In genomic region chr6:90739339-90739738, GRCh38 we compare ENCODE assay signal across 18 cellular contexts.
"Had no signal": no experiment of that assay in that cellular context is flagged by ENCODE, and none has a peak within 500 bp of the region (broad histone marks: within the 10 kb centered on the region; RNA-seq: fewer than 3 reads in every experiment).

No MANE protein-coding gene starts in this region.

- H3K4me1 ChIP-seq: left ventricle myocardium inferior, prostate gland, right atrium auricular region had no signal

- H3K4me3 ChIP-seq: left ventricle myocardium inferior, mucosa of descending colon, prostate gland, right atrium auricular region had no signal

- H3K36me3 Mint-ChIP-seq: activated naive CD4-positive, alpha-beta T cell treated with anti-CD3 and anti-CD28 coated beads, Interleukin-2, amount 50 U/mL, for 24 hours had no signal

- H3K9me3 Mint-ChIP-seq: activated naive CD4-positive, alpha-beta T cell treated with anti-CD3 and anti-CD28 coated beads, Interleukin-2, amount 50 U/mL, for 24 hours had no signal

- FAIRE-seq: astrocyte, bronchial epithelial cell had no signal

- H3K27ac Mint-ChIP-seq: activated naive CD4-positive, alpha-beta T cell treated with anti-CD3 and anti-CD28 coated beads, Interleukin-2, amount 50 U/mL, for 24 hours; naive B cell had no signal

- H3K27ac ChIP-seq: left ventricle myocardium inferior, prostate gland, right atrium auricular region, VCaP had no signal

- H3K36me3 ChIP-seq: left ventricle myocardium inferior, prostate gland, right atrium auricular region had no signal

- H3K27me3 ChIP-seq: right atrium auricular region had no signal

- H3K4me1 Mint-ChIP-seq: activated naive CD4-positive, alpha-beta T cell treated with anti-CD3 and anti-CD28 coated beads, Interleukin-2, amount 50 U/mL, for 24 hours; naive B cell had no signal

- ATAC-seq: mucosa of descending colon had no signal

- H3K4me3 Mint-ChIP-seq: activated naive CD4-positive, alpha-beta T cell treated with anti-CD3 and anti-CD28 coated beads, Interleukin-2, amount 50 U/mL, for 24 hours; naive B cell had no signal

- DNase-seq: activated CD4-positive, alpha-beta T cell treated with anti-CD3 and anti-CD28 coated beads for 1 hour; activated CD4-positive, alpha-beta T cell treated with anti-CD3 and anti-CD28 coated beads, Interleukin-2, amount 50 U/mL, for 48 hours; activated gamma-delta T cell; cerebellar nuclear complex; effector CD8-positive, alpha-beta T cell; left ventricle myocardium inferior; mucosa of descending colon; naive B cell; stimulated activated CD4-positive, alpha-beta T cell treated with anti-CD3 and anti-CD28 coated beads, Interleukin-12 subunit alpha, Interleukin-12 subunit beta, amount 100 ng/mL, for 4 hours; stimulated activated CD4-positive, alpha-beta T cell treated with anti-CD3 and anti-CD28 coated beads, Interleukin-1b, Interleukin-23, amount 100 ng/mL, for 48 hours; stimulated activated CD8-positive, alpha-beta memory T cell treated with anti-CD3 and anti-CD28 coated beads, Interleukin-4, amount 100 ng/mL, for 48 hours; stimulated activated naive CD4-positive, alpha-beta T cell had no signal

- H3K9me3 ChIP-seq: mucosa of descending colon, prostate gland, right atrium auricular region had no signal
